13 cellular contexts compared by ENCODE assay signal in genomic region chr16:56939801-56940200, GRCh38. TPM values are rescaled to one million over a fixed set of nuclear protein-coding genes. Genes with fewer than 3 reads are reported as not detected.
A peak's percentile ranks its signal among the peaks of the same experiment; 100 is the strongest.
DNase-seq lines count a peak whose midpoint lies in the region; ATAC-seq, FAIRE-seq and TF ChIP-seq lines count a peak whose summit lies in the region.
"Had no signal": no experiment of that assay in that cellular context is flagged by ENCODE, and none has a peak within 500 bp of the region (broad histone marks: within the 10 kb centered on the region; RNA-seq: fewer than 3 reads in every experiment).

No MANE protein-coding gene starts in this region.

- TF ChIP-seq POLR2A in HepG2 (IDR thresholded peaks at IDR 0.05; ENCODE audit: insufficient read depth in 1 of 2, low read depth in 2 of 2, low read length in 2 of 2) (no peak; a peak in 1 of 4 replicates), right lobe of liver (IDR thresholded peaks at IDR 0.05) (no peak), GM12878 (IDR thresholded peaks at IDR 0.05; ENCODE audit: low read depth, low read length) (no peak), body of pancreas (IDR thresholded peaks at IDR 0.05) (no peak)

- H3K9ac ChIP-seq in HepG2 (ENCODE audit: insufficient read depth, low read depth, low read length): no peak overlapping the region
- H3K9ac ChIP-seq in GM12878 (ENCODE audit: control insufficient read depth, insufficient read depth, low read length): no peak overlapping the region

- no peak overlapping the region for H3K4me3 ChIP-seq in HepG2 (replicated peaks in 1 of 3; ENCODE audit: insufficient read depth in 1 of 3, low read depth in 2 of 3, low read length in 3 of 3)
- no peak overlapping the region for H3K4me3 ChIP-seq in right lobe of liver
- H3K4me3 ChIP-seq in GM12878: no peak overlapping the region
- no peak overlapping the region for H3K4me3 ChIP-seq in thymus (ENCODE audit: low read length)
- no peak overlapping the region for H3K4me3 ChIP-seq in body of pancreas
- H3K4me3 ChIP-seq: skin epidermis, vagina had no signal

- H3K79me2 ChIP-seq in HepG2 (ENCODE audit: insufficient read depth, low read length) (peaks cover 38% of the 10 kb centered on the region), GM12878 (ENCODE audit: control insufficient read depth, insufficient read depth, low read length) (peaks cover 28% of the 10 kb centered on the region)

- no peak for ATAC-seq in HepG2
- ATAC-seq in right lobe of liver: no peak
- ATAC-seq in GM12878: 0 out of 3 replicates have a peak, but pooled peaks have one; percentile 1
- no peak for ATAC-seq in HG02642 (IDR thresholded peaks at IDR 0.05; ENCODE audit: poor library complexity, unreplicated experiment)
- ATAC-seq in body of pancreas: no peak

- SMC1A ChIA-PET in GM12878 (lab: Charles Lee; ENCODE audit: uncharacterized antibody, unreplicated experiment): interaction anchor here (0.7 to 4.6 kb wide), 6 partner anchors 12 to 68 kb away, joined by 3 to 40 read pairs (median 5); no protein-coding TSS in a partner anchor

- TF ChIP-seq RAD21 in HepG2 (CRISPR knock-in tag; IDR thresholded peaks at IDR 0.05): no peak
- TF ChIP-seq RAD21 in GM12878 (IDR thresholded peaks at IDR 0.05; ENCODE audit: insufficient read depth, low read depth, low read length): no peak

- BruUV-seq in HepG2 (replicated peaks; lab: Mats Ljungman, UMichigan) (no TSS peak), GM12878 (replicated peaks; lab: Mats Ljungman, UMichigan) (no TSS peak)

- no peaks in the 10 kb centered on the region for H3K27me3 ChIP-seq in HepG2 (ENCODE audit: control insufficient read depth in 1 of 2, insufficient read depth in 2 of 2, low read length in 2 of 2)
- no peaks in the 10 kb centered on the region for H3K27me3 ChIP-seq in right lobe of liver
- H3K27me3 ChIP-seq in GM12878 (replicated peaks in 1 of 2; ENCODE audit: control insufficient read depth in 2 of 2, insufficient read depth in 2 of 2, low read length in 1 of 2): no peaks in the 10 kb centered on the region
- no peaks in the 10 kb centered on the region for H3K27me3 ChIP-seq in thymus (ENCODE audit: control insufficient read depth, insufficient read depth)
- H3K27me3 ChIP-seq in body of pancreas: no peaks in the 10 kb centered on the region
- H3K27me3 ChIP-seq: vagina had no signal

- H3K36me3 ChIP-seq in HepG2 (replicated peaks in 1 of 2; ENCODE audit: control insufficient read depth in 1 of 2, insufficient read depth in 2 of 2, low read length in 2 of 2): peaks cover 48 to 94% of the 10 kb centered on the region in 2 experiments
- H3K36me3 ChIP-seq in right lobe of liver: peaks cover 57 to 100% (median 79%) of the 10 kb centered on the region in 4 donors
- H3K36me3 ChIP-seq in GM12878 (ENCODE audit: control insufficient read depth in 2 of 2, insufficient read depth in 2 of 2, low read length in 1 of 2): peaks cover 13 to 51% of the 10 kb centered on the region in 2 experiments
- peaks cover 50% of the 10 kb centered on the region for H3K36me3 ChIP-seq in thymus (ENCODE audit: control insufficient read depth, insufficient read depth)
- H3K36me3 ChIP-seq in body of pancreas (replicated peaks in 1 of 2; ENCODE audit: insufficient read depth in 1 of 2, low read depth in 2 of 2): peaks cover 43 to 56% of the 10 kb centered on the region in 2 donors

- H3K4me1 ChIP-seq in HepG2 (ENCODE audit: insufficient read depth, low read length) (peaks cover 58% of the 10 kb centered on the region), right lobe of liver (peaks cover 0 to 20% (median 14%) of the 10 kb centered on the region in 4 donors), GM12878 (ENCODE audit: control insufficient read depth, insufficient read depth, low read length) (peaks cover 67% of the 10 kb centered on the region), thymus (ENCODE audit: control insufficient read depth, insufficient read depth, low read length) (peaks cover 2% of the 10 kb centered on the region), body of pancreas (peaks cover 92% of the 10 kb centered on the region)

- CTCF ChIA-PET in HepG2 (lab: Yijun Ruan, JAX; ENCODE audit: low intra/inter-chr PET ratio, low total read pairs): no interaction called here
- CTCF ChIA-PET in GM12878 (lab: Yijun Ruan, JAX): interaction anchor here (1.1 to 2.5 kb wide), 2 partner anchors 24 to 51 kb away, joined by 4 to 8 read pairs; no protein-coding TSS in a partner anchor

- POLR2A ChIA-PET in HepG2 (lab: Yijun Ruan, JAX): interaction anchor here (3.1 kb wide), 1 partner anchor 7 kb away, joined by 24 read pairs; the partner anchor contains the start of gene HERPUD1
- POLR2A ChIA-PET in GM12878 (lab: Charles Lee): interaction anchor here (2.4 to 21.1 kb wide), 3 partner anchors 10 to 24 kb away, joined by 15 to 306 read pairs (median 19); no protein-coding TSS in a partner anchor

- H3K27ac ChIP-seq in HepG2 (ENCODE audit: extremely low read length, insufficient read depth, low read length) (no peak overlapping the region), right lobe of liver (no peak overlapping the region), GM12878 (ENCODE audit: control insufficient read depth, insufficient read depth) (0 out of 2 replicates have a peak overlapping the region, but pooled peaks have one; percentile 12), thymus (ENCODE audit: low read depth) (peak overlapping the region; percentile 11), body of pancreas (peak overlapping the region in 2 of 4 donors; percentile 31 to 57)
- H3K27ac ChIP-seq: C4-2B, vagina had no signal

- H2AFZ ChIP-seq in HepG2 (ENCODE audit: low read length): no peak overlapping the region
- H2AFZ ChIP-seq in GM12878 (ENCODE audit: control insufficient read depth, low read depth, low read length): no peak overlapping the region

- peaks cover 85% of the 10 kb centered on the region for H4K20me1 ChIP-seq in HepG2 (ENCODE audit: insufficient read depth, low read length)
- no peaks in the 10 kb centered on the region; the same call in 1 of the 2 replicates for H4K20me1 ChIP-seq in GM12878 (ENCODE audit: control insufficient read depth, insufficient read depth)

- 85% methylated on average over 4 of the region's 4 CpGs for WGBS in HepG2 (ENCODE audit: low lambda C conversion rate)
- 66% methylated on average over 4 of the region's 4 CpGs for WGBS in right lobe of liver (ENCODE audit: insufficient coverage, low coverage, low lambda C conversion rate, missing lambda C conversion rate)
- WGBS in GM12878 (ENCODE audit: insufficient coverage, insufficient replicate concordance, low lambda C conversion rate, missing lambda C conversion rate): 25% methylated on average over 4 of the region's 4 CpGs
- WGBS in thymus: 53% methylated on average over 4 of the region's 4 CpGs
- WGBS in body of pancreas, 2 donors: 30 to 51% methylated on average over 4 of the region's 4 CpGs

- intact Hi-C loops in HepG2 (cut with micrococcal nuclease; ENCODE audit: unreplicated experiment) (no loop called here), right lobe of liver (cut with DNase I) (no loop called here), GM12878 (cut with micrococcal nuclease; ENCODE audit: unreplicated experiment) (loop anchor here (2.0 kb wide), 1 partner anchor 69 kb away; no protein-coding TSS in a partner anchor), body of pancreas (cut with DNase I) (no loop called here)

- TF ChIP-seq CTCF in HepG2 (CRISPR knock-in tag; IDR thresholded peaks at IDR 0.05) (no peak), right lobe of liver (IDR thresholded peaks at IDR 0.05) (no peak), GM12878 (IDR thresholded peaks at IDR 0.05 in 2 of 3, conservative IDR thresholded peaks at IDR 0.05 in 1 of 3; ENCODE audit: control insufficient read depth in 2 of 3, extremely low read depth in 1 of 3, insufficient read depth in 1 of 3, low read depth in 3 of 3, low read length in 3 of 3) (no peak), body of pancreas (IDR thresholded peaks at IDR 0.05) (no peak)

- RAD21 ChIA-PET in GM12878 (lab: Charles Lee; ENCODE audit: unreplicated experiment): interaction anchor here (0.7 to 3.3 kb wide), 6 partner anchors 9 to 71 kb away, joined by 3 to 20 read pairs (median 4); no protein-coding TSS in a partner anchor

- no peaks in the 10 kb centered on the region for H3K9me3 ChIP-seq in HepG2 (ENCODE audit: low read length)
- no peaks in the 10 kb centered on the region for H3K9me3 ChIP-seq in right lobe of liver
- H3K9me3 ChIP-seq in GM12878 (replicated peaks; ENCODE audit: control insufficient read depth, insufficient read depth, low read length): no peaks in the 10 kb centered on the region
- H3K9me3 ChIP-seq in thymus (ENCODE audit: control insufficient read depth): no peaks in the 10 kb centered on the region
- no peaks in the 10 kb centered on the region for H3K9me3 ChIP-seq in body of pancreas
- H3K9me3 ChIP-seq: vagina had no signal

- TF ChIP-seq EP300 in HepG2 (IDR thresholded peaks at IDR 0.05; ENCODE audit: low read depth in 2 of 2, low read length in 2 of 2) (no peak), HepG2 (CRISPR knock-in tag; IDR thresholded peaks at IDR 0.05; ENCODE audit: borderline replicate concordance) (no peak), GM12878 (IDR thresholded peaks at IDR 0.05; ENCODE audit: borderline replicate concordance in 1 of 2, control insufficient read depth in 1 of 2, low read depth in 2 of 2, low read length in 2 of 2) (peak in 1 of 2 experiments; percentile 51; a peak in 1 of 4 replicates)

- in situ Hi-C loops in HepG2 (cut with HindIII; ENCODE audit: extremely low pct_ligation_motif_present, low pct_unique_long_range_greater_than_20kb) (no loop called here), GM12878 (cut with MboI) (no loop called here)

- DNase-seq in HepG2 (ENCODE audit: low spot score) (no peak), right lobe of liver (no peak), NCI-H2196 (lab: John Stamatoyannopoulos, UW; ENCODE audit: unreplicated experiment) (peak; percentile 40), GM12878 (ENCODE audit: low read depth, low spot score) (no peak), hypothalamus (lab: John Stamatoyannopoulos, UW) (no peak), body of pancreas (no peak)
- DNase-seq: cerebellar nuclear complex had no signal

- FAIRE-seq in HepG2 (lab: Jason Lieb, UNC): no peak
- FAIRE-seq in GM12878 (lab: Jason Lieb, UNC): no peak

- H3K4me2 ChIP-seq in HepG2 (ENCODE audit: low read depth, low read length) (no peak overlapping the region), GM12878 (ENCODE audit: control insufficient read depth, insufficient read depth) (peak overlapping the region; percentile 25; the same call in 1 of the 2 replicates)

RNA-seq across cellular contexts. Expression of gene HERPUD1, which starts 7.9 kb away (rescaled TPM):
- total RNA-seq in HepG2 (2016; rRNA removed; fragmentation: Illumina TruSeq; extraction: Trizol) (65.3 and 96.2 TPM in 2 replicates), right lobe of liver (100 to 1,000 TPM; 103 to 185 (median 133) TPM), GM12878 (2014; rRNA removed) (69.9 and 80.4 TPM in 2 replicates), GM12878 (2014; rRNA removed; fragmentation: Illumina TruSeq; extraction: Trizol) (102 and 107 TPM in 2 replicates), GM12878 (2021) (129 and 143 TPM in 2 replicates), body of pancreas (100 to 1,000 TPM; 211 to 293 TPM)
- total RNA-seq in HepG2 (2016; cell fraction: cytosol; rRNA removed; fragmentation: Illumina TruSeq; extraction: Trizol; ENCODE audit: low read depth): 30.1 and 30.9 TPM in 2 replicates
- 63.9 and 93.3 TPM in 2 replicates for total RNA-seq in HepG2 (2016; cell fraction: insoluble cytoplasmic fraction; rRNA removed; fragmentation: Illumina TruSeq; extraction: Trizol)
- 64.8 and 86.4 TPM in 2 replicates for total RNA-seq in HepG2 (2016; cell fraction: membrane; rRNA removed; fragmentation: Illumina TruSeq; extraction: Trizol)
- total RNA-seq in HepG2 (2016; cell fraction: nucleus; rRNA removed; fragmentation: Illumina TruSeq; extraction: Trizol): 133 and 155 TPM in 2 replicates
- polyA plus RNA-seq in HepG2 (2011; rRNA removed) (311 and 323 TPM in 2 replicates), GM12878 (2011; rRNA removed) (119 and 178 TPM in 2 replicates), GM12878 (2014; fragmentation: Illumina TruSeq; extraction: Trizol) (138 and 149 TPM in 2 replicates), GM12878 (2014; fragmentation: Nextera tagmentation; extraction: Ambion mirVana) (10 to 100 TPM; 32.6 to 68.1 TPM), GM12878 (2014; rRNA removed) (99.0 and 129 TPM in 2 replicates), GM12878 (2016; fragmentation: Nextera tagmentation; extraction: Ambion mirVana) (100 to 1,000 TPM; 204 to 212 TPM), thymus (105 TPM)
- 179 and 230 TPM in 2 replicates for polyA plus RNA-seq in HepG2 (2011; cell fraction: cytosol; rRNA removed)
- 192 and 208 TPM in 2 replicates for polyA plus RNA-seq in HepG2 (2011; cell fraction: nucleus; rRNA removed)
- polyA plus RNA-seq in HepG2 (2012): 165 and 190 TPM in 2 replicates
- 33.0 and 44.6 TPM in 2 replicates for polyA plus RNA-seq in HepG2 (2016; cell fraction: cytosol; fragmentation: Illumina TruSeq; extraction: Trizol; ENCODE audit: low read depth)
- 80.1 and 93.2 TPM in 2 replicates for polyA plus RNA-seq in HepG2 (2016; cell fraction: insoluble cytoplasmic fraction; fragmentation: Illumina TruSeq; extraction: Trizol; ENCODE audit: low read depth)
- polyA plus RNA-seq in HepG2 (2016; cell fraction: membrane; fragmentation: Illumina TruSeq; extraction: Trizol; ENCODE audit: low read depth): 58.1 and 78.2 TPM in 2 replicates
- 216 and 231 TPM in 2 replicates for polyA plus RNA-seq in HepG2 (2016; cell fraction: nucleus; fragmentation: Illumina TruSeq; extraction: Trizol; ENCODE audit: insufficient read depth, low read depth)
- 206 and 472 TPM in 2 replicates for polyA minus RNA-seq in HepG2 (2011; rRNA and poly(A)+ RNA removed; ENCODE audit: low replicate concordance)
- 126 and 139 TPM in 2 replicates for polyA minus RNA-seq in HepG2 (2011; cell fraction: cytosol; rRNA and poly(A)+ RNA removed)
- 287 and 365 TPM in 2 replicates for polyA minus RNA-seq in HepG2 (2011; cell fraction: nucleus; rRNA and poly(A)+ RNA removed)
- total RNA-seq in GM12878 (2013; cell fraction: nucleolus; rRNA removed): 346 and 347 TPM in 2 replicates
- 132 TPM for polyA plus RNA-seq in GM12878 (2011; ENCODE audit: low read depth)
- 111 and 123 TPM in 2 replicates for polyA plus RNA-seq in GM12878 (2011; cell fraction: cytosol; rRNA removed)
- 83.2 and 124 TPM in 2 replicates for polyA plus RNA-seq in GM12878 (2011; cell fraction: nucleus; rRNA removed)
- polyA plus RNA-seq in GM12878 (2012): 141 and 168 TPM in 2 replicates
- 110 and 134 TPM in 2 replicates for polyA minus RNA-seq in GM12878 (2011; rRNA and poly(A)+ RNA removed)
- 46.4 and 58.4 TPM in 2 replicates for polyA minus RNA-seq in GM12878 (2011; cell fraction: cytosol; rRNA and poly(A)+ RNA removed)
- 93.1 and 103 TPM in 2 replicates for polyA minus RNA-seq in GM12878 (2011; cell fraction: nucleus; rRNA and poly(A)+ RNA removed)

RNA-seq across cellular contexts. Expression of gene CETP, which starts 21.9 kb away (rescaled TPM):
- total RNA-seq in HepG2 (2016; rRNA removed; fragmentation: Illumina TruSeq; extraction: Trizol): 0.31 TPM in 1 of 2 replicates, not detected in the other
- total RNA-seq in HepG2 (2016; cell fraction: cytosol; rRNA removed; fragmentation: Illumina TruSeq; extraction: Trizol; ENCODE audit: low read depth): not detected in 2 replicates
- total RNA-seq in HepG2 (2016; cell fraction: insoluble cytoplasmic fraction; rRNA removed; fragmentation: Illumina TruSeq; extraction: Trizol): 0.17 TPM in 1 of 2 replicates, not detected in the other
- 0.14 and 0.25 TPM in 2 replicates for total RNA-seq in HepG2 (2016; cell fraction: membrane; rRNA removed; fragmentation: Illumina TruSeq; extraction: Trizol)
- 0.28 TPM in 2 replicates for total RNA-seq in HepG2 (2016; cell fraction: nucleus; rRNA removed; fragmentation: Illumina TruSeq; extraction: Trizol)
- 9.8 and 15.7 TPM in 2 replicates for polyA plus RNA-seq in HepG2 (2011; rRNA removed)
- 7.5 and 11.8 TPM in 2 replicates for polyA plus RNA-seq in HepG2 (2011; cell fraction: cytosol; rRNA removed)
- polyA plus RNA-seq in HepG2 (2011; cell fraction: nucleus; rRNA removed): 8.6 and 9.0 TPM in 2 replicates
- polyA plus RNA-seq in HepG2 (2012): 1.5 and 3.1 TPM in 2 replicates
- 0.25 and 0.33 TPM in 2 replicates for polyA plus RNA-seq in HepG2 (2016; cell fraction: cytosol; fragmentation: Illumina TruSeq; extraction: Trizol; ENCODE audit: low read depth)
- 0.32 and 0.36 TPM in 2 replicates for polyA plus RNA-seq in HepG2 (2016; cell fraction: insoluble cytoplasmic fraction; fragmentation: Illumina TruSeq; extraction: Trizol; ENCODE audit: low read depth)
- 0.11 and 0.17 TPM in 2 replicates for polyA plus RNA-seq in HepG2 (2016; cell fraction: membrane; fragmentation: Illumina TruSeq; extraction: Trizol; ENCODE audit: low read depth)
- polyA plus RNA-seq in HepG2 (2016; cell fraction: nucleus; fragmentation: Illumina TruSeq; extraction: Trizol; ENCODE audit: insufficient read depth, low read depth): 0.56 and 0.62 TPM in 2 replicates
- 0.07 and 7.1 TPM in 2 replicates for polyA minus RNA-seq in HepG2 (2011; rRNA and poly(A)+ RNA removed; ENCODE audit: low replicate concordance)
- polyA minus RNA-seq in HepG2 (2011; cell fraction: cytosol; rRNA and poly(A)+ RNA removed): 2.1 and 4.2 TPM in 2 replicates
- 1.5 and 2.5 TPM in 2 replicates for polyA minus RNA-seq in HepG2 (2011; cell fraction: nucleus; rRNA and poly(A)+ RNA removed)
- 10 to 100 TPM in 1 of 6 experiments, 1 to 10 TPM in 4, under 1 TPM in 1; 0.62 to 11.8 (median 4.7) TPM for total RNA-seq in right lobe of liver
- total RNA-seq in GM12878 (2013; cell fraction: nucleolus; rRNA removed): 2.0 and 2.9 TPM in 2 replicates
- 1.9 and 2.3 TPM in 2 replicates for total RNA-seq in GM12878 (2014; rRNA removed)
- 1.2 and 1.3 TPM in 2 replicates for total RNA-seq in GM12878 (2014; rRNA removed; fragmentation: Illumina TruSeq; extraction: Trizol)
- total RNA-seq in GM12878 (2021): 0.77 and 1.4 TPM in 2 replicates
- 0.92 TPM for polyA plus RNA-seq in GM12878 (2011; ENCODE audit: low read depth)
- 4.5 and 6.4 TPM in 2 replicates for polyA plus RNA-seq in GM12878 (2011; rRNA removed)
- 4.8 and 5.3 TPM in 2 replicates for polyA plus RNA-seq in GM12878 (2011; cell fraction: cytosol; rRNA removed)
- polyA plus RNA-seq in GM12878 (2011; cell fraction: nucleus; rRNA removed): 2.6 and 3.7 TPM in 2 replicates
- 1.2 and 2.1 TPM in 2 replicates for polyA plus RNA-seq in GM12878 (2012)
- 0.90 and 1.2 TPM in 2 replicates for polyA plus RNA-seq in GM12878 (2014; fragmentation: Illumina TruSeq; extraction: Trizol)
- polyA plus RNA-seq in GM12878 (2014; fragmentation: Nextera tagmentation; extraction: Ambion mirVana): 1 to 10 TPM; 2.4 to 2.9 TPM
- polyA plus RNA-seq in GM12878 (2014; rRNA removed): 1.4 and 1.5 TPM in 2 replicates
- 1 to 10 TPM; 2.3 to 2.9 TPM for polyA plus RNA-seq in GM12878 (2016; fragmentation: Nextera tagmentation; extraction: Ambion mirVana)
- 3.1 and 3.4 TPM in 2 replicates for polyA minus RNA-seq in GM12878 (2011; rRNA and poly(A)+ RNA removed)
- polyA minus RNA-seq in GM12878 (2011; cell fraction: cytosol; rRNA and poly(A)+ RNA removed): 0.94 and 1.3 TPM in 2 replicates
- 0.85 and 0.96 TPM in 2 replicates for polyA minus RNA-seq in GM12878 (2011; cell fraction: nucleus; rRNA and poly(A)+ RNA removed)
- polyA plus RNA-seq in thymus: 1.8 TPM
- total RNA-seq in body of pancreas: under 1 TPM in 1 of 2 donors, not detected in 1; 0.66 TPM
- total RNA-seq: T-helper 2 cell treated with Interferon-gamma antibody and Interleukin-4, amounts not matched to agents 100 ng/mL and 5 ng/mL, for 36 hours; vagina had no signal

RNA-seq across cellular contexts. Expression of gene NLRC5, which starts 49.6 kb away (rescaled TPM):
- total RNA-seq in HepG2 (2016; rRNA removed; fragmentation: Illumina TruSeq; extraction: Trizol) (3.1 and 6.3 TPM in 2 replicates), right lobe of liver (10 to 100 TPM in 5 of 6 experiments, 1 to 10 TPM in 1; 4.6 to 25.2 (median 13.3) TPM), GM12878 (2014; rRNA removed) (60.3 and 65.3 TPM in 2 replicates), GM12878 (2014; rRNA removed; fragmentation: Illumina TruSeq; extraction: Trizol) (49.2 and 54.3 TPM in 2 replicates), GM12878 (2021) (86.2 and 105 TPM in 2 replicates), body of pancreas (10 to 100 TPM in 1 of 2 donors, 1 to 10 TPM in 1; 8.3 to 23.4 TPM)
- total RNA-seq in HepG2 (2016; cell fraction: cytosol; rRNA removed; fragmentation: Illumina TruSeq; extraction: Trizol; ENCODE audit: low read depth): 1.8 and 4.8 TPM in 2 replicates
- 3.7 and 4.8 TPM in 2 replicates for total RNA-seq in HepG2 (2016; cell fraction: insoluble cytoplasmic fraction; rRNA removed; fragmentation: Illumina TruSeq; extraction: Trizol)
- 2.8 and 2.9 TPM in 2 replicates for total RNA-seq in HepG2 (2016; cell fraction: membrane; rRNA removed; fragmentation: Illumina TruSeq; extraction: Trizol)
- total RNA-seq in HepG2 (2016; cell fraction: nucleus; rRNA removed; fragmentation: Illumina TruSeq; extraction: Trizol): 12.6 and 13.0 TPM in 2 replicates
- polyA plus RNA-seq in HepG2 (2011; rRNA removed) (12.7 and 15.7 TPM in 2 replicates), GM12878 (2011; rRNA removed) (62.1 and 88.8 TPM in 2 replicates), GM12878 (2014; fragmentation: Illumina TruSeq; extraction: Trizol) (51.5 and 73.0 TPM in 2 replicates), GM12878 (2014; fragmentation: Nextera tagmentation; extraction: Ambion mirVana) (10 to 100 TPM; 13.1 to 14.2 TPM), GM12878 (2014; rRNA removed) (83.8 and 84.2 TPM in 2 replicates), GM12878 (2016; fragmentation: Nextera tagmentation; extraction: Ambion mirVana) (10 to 100 TPM; 43.7 to 49.1 TPM), thymus (63.9 TPM)
- polyA plus RNA-seq in HepG2 (2011; cell fraction: cytosol; rRNA removed): 4.5 and 4.8 TPM in 2 replicates
- polyA plus RNA-seq in HepG2 (2011; cell fraction: nucleus; rRNA removed): 114 and 130 TPM in 2 replicates
- polyA plus RNA-seq in HepG2 (2012): 3.8 and 11.3 TPM in 2 replicates
- polyA plus RNA-seq in HepG2 (2016; cell fraction: cytosol; fragmentation: Illumina TruSeq; extraction: Trizol; ENCODE audit: low read depth): 0.85 and 0.96 TPM in 2 replicates
- 3.1 and 3.4 TPM in 2 replicates for polyA plus RNA-seq in HepG2 (2016; cell fraction: insoluble cytoplasmic fraction; fragmentation: Illumina TruSeq; extraction: Trizol; ENCODE audit: low read depth)
- polyA plus RNA-seq in HepG2 (2016; cell fraction: membrane; fragmentation: Illumina TruSeq; extraction: Trizol; ENCODE audit: low read depth): 2.0 and 2.8 TPM in 2 replicates
- polyA plus RNA-seq in HepG2 (2016; cell fraction: nucleus; fragmentation: Illumina TruSeq; extraction: Trizol; ENCODE audit: insufficient read depth, low read depth): 16.8 and 24.4 TPM in 2 replicates
- polyA minus RNA-seq in HepG2 (2011; rRNA and poly(A)+ RNA removed; ENCODE audit: low replicate concordance): 21.4 and 102 TPM in 2 replicates
- polyA minus RNA-seq in HepG2 (2011; cell fraction: cytosol; rRNA and poly(A)+ RNA removed): 4.4 and 4.9 TPM in 2 replicates
- polyA minus RNA-seq in HepG2 (2011; cell fraction: nucleus; rRNA and poly(A)+ RNA removed): 33.9 and 46.2 TPM in 2 replicates
- total RNA-seq in GM12878 (2013; cell fraction: nucleolus; rRNA removed): 626 and 671 TPM in 2 replicates
- 26.2 TPM for polyA plus RNA-seq in GM12878 (2011; ENCODE audit: low read depth)
- 73.8 and 102 TPM in 2 replicates for polyA plus RNA-seq in GM12878 (2011; cell fraction: cytosol; rRNA removed)
- 528 TPM in 2 replicates for polyA plus RNA-seq in GM12878 (2011; cell fraction: nucleus; rRNA removed)
- 39.6 and 49.1 TPM in 2 replicates for polyA plus RNA-seq in GM12878 (2012)
- polyA minus RNA-seq in GM12878 (2011; rRNA and poly(A)+ RNA removed): 197 and 272 TPM in 2 replicates
- 42.9 and 54.2 TPM in 2 replicates for polyA minus RNA-seq in GM12878 (2011; cell fraction: cytosol; rRNA and poly(A)+ RNA removed)
- 281 and 428 TPM in 2 replicates for polyA minus RNA-seq in GM12878 (2011; cell fraction: nucleus; rRNA and poly(A)+ RNA removed)

Comparison
In these comparisons a context has a peak if more than half of its experiments do, and no peak if none do; other contexts are left out.
1. H3K27ac ChIP-seq: peak in GM12878 (single experiment) and thymus (single experiment); none in HepG2 (single experiment) and right lobe of liver (0 of 3).
2. Of the 75 proteins assayed by ChIP-seq in both HepG2 and GM12878: peak only in HepG2: none; only in GM12878: TCF12; in both: POLR2AphosphoS5; in neither: 72; mixed calls (peak in some experiments, not most) for 1.